ENCODE assay signal across 1 cellular context in genomic region chr7:56811081-56811480, GRCh38.
TF ChIP-seq lines count a peak whose summit lies in the region.

No MANE protein-coding gene starts in this region.

TF ChIP-seq in SK-N-SH, 30 proteins besides CTCF, POLR2A, EP300 and RAD21 (continued from another document):
- TF ChIP-seq IRF3 (IDR thresholded peaks at IDR 0.05; ENCODE audit: low read depth, low read length), result no peak
TF ChIP-seq in SK-N-SH: peak in this region for 0.
